In genomic region chr4:16627999-16628398, GRCh38 we compare ENCODE assay signal across 19 cellular contexts.
DNase-seq lines count a peak whose midpoint lies in the region; ATAC-seq and TF ChIP-seq lines count a peak whose summit lies in the region.
"Had no signal": no experiment of that assay in that cellular context is flagged by ENCODE, and none has a peak within 500 bp of the region (broad histone marks: within the 10 kb centered on the region; RNA-seq: fewer than 3 reads in every experiment).

No MANE protein-coding gene starts in this region.

- H3K4me3 Mint-ChIP-seq in activated naive CD4-positive, alpha-beta T cell treated with anti-CD3 and anti-CD28 coated beads for 36 hours, result no peak overlapping the region
- H3K4me3 Mint-ChIP-seq: activated T-cell treated with anti-CD3 and anti-CD28 coated beads, Interleukin-2, amount 50 U/mL, for 72 hours; naive thymus-derived CD8-positive, alpha-beta T cell; type B pancreatic cell had no signal

- intact Hi-C loops in activated naive CD4-positive, alpha-beta T cell treated with anti-CD3 and anti-CD28 coated beads for 36 hours (cut with micrococcal nuclease), result no loop called here
- intact Hi-C loops in heart right ventricle (cut with DNase I), result no loop called here

- POLR2A ChIA-PET in AG04449 (lab: Yijun Ruan, JAX), result no interaction called here

- H3K27ac ChIP-seq in heart right ventricle, result peak overlapping the region in 1 of 10 donors; percentile 52
- H3K27ac ChIP-seq: gastrocnemius medialis, spleen had no signal

- H3K9me3 ChIP-seq in heart right ventricle, result peaks cover 0 to 7% (median 0%) of the 10 kb centered on the region in 11 donors
- H3K9me3 ChIP-seq: gastrocnemius medialis had no signal

- no peaks in the 10 kb centered on the region for H3K27me3 Mint-ChIP-seq in activated naive CD4-positive, alpha-beta T cell treated with anti-CD3 and anti-CD28 coated beads for 36 hours (ENCODE audit: low read depth)
- H3K27me3 Mint-ChIP-seq: type B pancreatic cell had no signal

- H3K9me3 Mint-ChIP-seq in activated naive CD4-positive, alpha-beta T cell treated with anti-CD3 and anti-CD28 coated beads for 36 hours, result peaks cover 1% of the 10 kb centered on the region
- H3K9me3 Mint-ChIP-seq: type B pancreatic cell had no signal

- WGBS in heart right ventricle, 2 donors, result 78 to 89% methylated on average over 6 of the region's 6 CpGs

- CTCF ChIA-PET in AG04449 (lab: Yijun Ruan, JAX), result interaction anchor here (1.5 kb wide), 1 partner anchor 12 kb away, joined by 4 read pairs; no protein-coding TSS in a partner anchor
- CTCF ChIA-PET in activated naive CD4-positive, alpha-beta T cell treated with anti-CD3 and anti-CD28 coated beads for 36 hours (lab: Charles Lee), result interaction anchor here (0.7 kb wide), 1 partner anchor 19 kb away, joined by 4 read pairs; no protein-coding TSS in a partner anchor

- TF ChIP-seq CTCF in AG04449 (IDR thresholded peaks at IDR 0.05; ENCODE audit: insufficient read depth, low read length, missing control alignments) (no peak), cardiac fibroblast (IDR thresholded peaks at IDR 0.05; ENCODE audit: low read depth, low read length) (no peak), heart right ventricle (IDR thresholded peaks at IDR 0.05) (no peak)

- H3K27me3 ChIP-seq in heart right ventricle, result no peaks in the 10 kb centered on the region
- H3K27me3 ChIP-seq: gastrocnemius medialis, spleen had no signal

- no peaks in the 10 kb centered on the region for H3K4me1 Mint-ChIP-seq in activated naive CD4-positive, alpha-beta T cell treated with anti-CD3 and anti-CD28 coated beads for 36 hours (ENCODE audit: low read depth)

- H3K4me3 ChIP-seq in AG04449 (ENCODE audit: low read depth, low read length), result no peak overlapping the region
- no peak overlapping the region for H3K4me3 ChIP-seq in cardiac fibroblast (replicated peaks in 1 of 2; ENCODE audit: low read depth in 2 of 2, low read length in 2 of 2)
- no peak overlapping the region for H3K4me3 ChIP-seq in heart right ventricle
- H3K4me3 ChIP-seq: gastrocnemius medialis, spleen had no signal

- H3K4me1 ChIP-seq in heart right ventricle, result peaks cover 0 to 36% (median 5%) of the 10 kb centered on the region in 9 donors
- H3K4me1 ChIP-seq: gastrocnemius medialis, spleen had no signal

- H3K36me3 ChIP-seq in heart right ventricle, result no peaks in the 10 kb centered on the region
- H3K36me3 ChIP-seq: gastrocnemius medialis, spleen had no signal

- ATAC-seq in HG03439 (IDR thresholded peaks at IDR 0.05; ENCODE audit: unreplicated experiment), result no peak
- ATAC-seq in heart right ventricle, result no peak
- ATAC-seq: activated T-cell treated with anti-CD3 and anti-CD28 coated beads, Interleukin-2, amount 50 U/mL, for 72 hours; gastrocnemius medialis; HepG2; naive thymus-derived CD8-positive, alpha-beta T cell had no signal

- H3K36me3 Mint-ChIP-seq in activated naive CD4-positive, alpha-beta T cell treated with anti-CD3 and anti-CD28 coated beads for 36 hours (ENCODE audit: low read depth), result no peaks in the 10 kb centered on the region
- H3K36me3 Mint-ChIP-seq: naive thymus-derived CD8-positive, alpha-beta T cell; type B pancreatic cell had no signal

- DNase-seq in AG04449 (ENCODE audit: low read depth, low spot score) (peak; percentile 92), M059J (ENCODE audit: low read depth) (peak; percentile 94), cardiac fibroblast (ENCODE audit: low read depth in 2 of 2) (peak; percentile 94 to 95), iris pigment epithelial cell (ENCODE audit: low read depth) (peak; percentile 92), NCI-H526 (lab: John Stamatoyannopoulos, UW) (no peak), heart right ventricle (no peak)
- DNase-seq in activated naive CD4-positive, alpha-beta T cell treated with anti-CD3 and anti-CD28 coated beads for 36 hours, result no peak
- DNase-seq: 8988T; activated T-cell treated with anti-CD3 and anti-CD28 coated beads, Interleukin-2, amount 50 U/mL, for 72 hours; DMS53; gastrocnemius medialis; H7; left cardiac atrium; naive thymus-derived CD8-positive, alpha-beta T cell; NCI-H1417 treated with DMSO at 0.1 percent for 48 hours; spleen had no signal

- H3K27ac Mint-ChIP-seq in activated naive CD4-positive, alpha-beta T cell treated with anti-CD3 and anti-CD28 coated beads for 36 hours, result no peak overlapping the region
- H3K27ac Mint-ChIP-seq: activated T-cell treated with anti-CD3 and anti-CD28 coated beads, Interleukin-2, amount 50 U/mL, for 72 hours; naive thymus-derived CD8-positive, alpha-beta T cell; type B pancreatic cell had no signal

Comparison
In these comparisons a context has a peak if more than half of its experiments do, and no peak if none do; other contexts are left out.
1. DNase-seq: peak in AG04449 (single experiment), M059J (single experiment), cardiac fibroblast (2 of 2) and iris pigment epithelial cell (single experiment); none in NCI-H526 (0 of 2), activated naive CD4-positive, alpha-beta T cell treated with anti-CD3 and anti-CD28 coated beads for 36 hours (single experiment) and heart right ventricle (0 of 2).